Comparison of ENCODE assay signal across 16 cellular contexts in the genomic region with DNA sequence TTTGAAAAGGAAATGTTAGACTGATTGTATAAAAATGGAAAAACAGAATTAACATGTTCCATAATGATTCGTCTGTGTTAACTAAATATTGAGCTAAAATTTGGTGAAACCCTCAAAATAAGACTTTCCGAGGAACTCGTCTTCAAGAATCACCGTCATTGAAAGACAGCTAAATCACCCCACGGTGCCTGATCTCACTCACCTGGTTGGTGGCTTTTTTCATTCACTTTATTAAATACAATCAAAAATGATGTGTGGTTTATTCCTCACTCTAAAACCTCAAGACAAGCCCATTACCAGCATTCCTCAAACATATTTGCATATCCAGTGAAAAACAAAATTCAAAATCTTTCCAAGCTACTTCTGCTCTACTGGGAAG.
DNase-seq lines count a peak whose midpoint lies in the region; ATAC-seq and TF ChIP-seq lines count a peak whose summit lies in the region.
"Had no signal": no experiment of that assay in that cellular context is flagged by ENCODE, and none has a peak within 500 bp of the region (broad histone marks: within the 10 kb centered on the region; RNA-seq: fewer than 3 reads in every experiment).

No MANE protein-coding gene starts in this region.

- DNase-seq in left ventricle myocardium inferior (no peak), left cardiac atrium (no peak), RWPE1 (ENCODE audit: low spot score) (no peak), esophagus muscularis mucosa (ENCODE audit: extremely low spot score) (no peak), thyroid gland (no peak), BE2C (no peak), NCI-H526 treated with DMSO at 0.1 percent for 48 hours (lab: John Stamatoyannopoulos, UW) (no peak)
- DNase-seq: activated CD8-positive, alpha-beta memory T cell treated with anti-CD3 and anti-CD28 coated beads, Interleukin-2, amount 50 U/mL, for 4 hours; AML-193; amniotic stem cell; NCI-H1694; NCI-H226; occipital lobe had no signal

- H3K27ac ChIP-seq in left ventricle myocardium inferior (replicated peaks) (peak overlapping the region; percentile 63), RWPE1 (peak overlapping the region; percentile 97), esophagus muscularis mucosa (replicated peaks in 1 of 4) (peak overlapping the region; percentile 57 to 76 (median 68)), thyroid gland (peak overlapping the region; percentile 33 to 92 (median 88))

- no peak for TF ChIP-seq POLR2A in esophagus muscularis mucosa (IDR thresholded peaks at IDR 0.05; ENCODE audit: low read depth)
- TF ChIP-seq POLR2A in thyroid gland (IDR thresholded peaks at IDR 0.05), result no peak

- ATAC-seq in left cardiac atrium, result no peak
- ATAC-seq: HepG2 had no signal

- no peak for TF ChIP-seq CTCF in left ventricle myocardium inferior (IDR thresholded peaks at IDR 0.05; ENCODE audit: borderline replicate concordance)
- TF ChIP-seq CTCF in RWPE1 (conservative IDR thresholded peaks at IDR 0.05; ENCODE audit: low read depth), result no peak
- no peak for TF ChIP-seq CTCF in esophagus muscularis mucosa (IDR thresholded peaks at IDR 0.05)
- TF ChIP-seq CTCF in thyroid gland (IDR thresholded peaks at IDR 0.05), result no peak
- no peak for TF ChIP-seq CTCF in BE2C (IDR thresholded peaks at IDR 0.05; ENCODE audit: low read depth, low read length)

- H3K9me3 ChIP-seq in left ventricle myocardium inferior (replicated peaks) (no peaks in the 10 kb centered on the region), esophagus muscularis mucosa (no peaks in the 10 kb centered on the region), thyroid gland (no peaks in the 10 kb centered on the region), BE2C (no peaks in the 10 kb centered on the region)
- H3K9me3 ChIP-seq: thoracic aorta had no signal

- CTCF ChIA-PET in RWPE1 (lab: Yijun Ruan, JAX), result no interaction called here

- WGBS in esophagus muscularis mucosa, result 60% methylated on average over 5 of the region's 5 CpGs
- WGBS in thyroid gland, 2 donors, result 29 to 41% methylated on average over 5 of the region's 5 CpGs

- H3K36me3 ChIP-seq in left ventricle myocardium inferior (no peaks in the 10 kb centered on the region), esophagus muscularis mucosa (no peaks in the 10 kb centered on the region), thyroid gland (no peaks in the 10 kb centered on the region), BE2C (no peaks in the 10 kb centered on the region)
- H3K36me3 ChIP-seq: thoracic aorta had no signal

- POLR2A ChIA-PET in RWPE1 (lab: Yijun Ruan, JAX; ENCODE audit: low non-redundant PET), result no interaction called here

- H3K4me1 ChIP-seq in left ventricle myocardium inferior (peaks cover 51% of the 10 kb centered on the region), esophagus muscularis mucosa (peaks cover 31 to 80% (median 68%) of the 10 kb centered on the region in 4 donors), thyroid gland (peaks cover 64 to 69% of the 10 kb centered on the region in 2 donors), BE2C (no peaks in the 10 kb centered on the region)

- no peak for TF ChIP-seq EP300 in esophagus muscularis mucosa (IDR thresholded peaks at IDR 0.05)

- no peaks in the 10 kb centered on the region for H3K27me3 ChIP-seq in left ventricle myocardium inferior (ENCODE audit: low read depth)
- H3K27me3 ChIP-seq in esophagus muscularis mucosa, result no peaks in the 10 kb centered on the region
- H3K27me3 ChIP-seq in thyroid gland, result no peaks in the 10 kb centered on the region
- no peaks in the 10 kb centered on the region for H3K27me3 ChIP-seq in BE2C
- H3K27me3 ChIP-seq: foreskin keratinocyte had no signal

- peak overlapping the region; percentile 44 for H3K4me3 ChIP-seq in left ventricle myocardium inferior
- peak overlapping the region in 2 of 4 donors; percentile 33 to 35 for H3K4me3 ChIP-seq in esophagus muscularis mucosa
- no peak overlapping the region for H3K4me3 ChIP-seq in thyroid gland (replicated peaks in 1 of 3)
- H3K4me3 ChIP-seq in BE2C (ENCODE audit: low read depth, low read length), result no peak overlapping the region

- intact Hi-C loops in left ventricle myocardium inferior (cut with micrococcal nuclease), result no loop called here
- intact Hi-C loops in left cardiac atrium (cut with DNase I), result no loop called here
- intact Hi-C loops in esophagus muscularis mucosa (cut with DNase I), result no loop called here
- intact Hi-C loops in thyroid gland (cut with DNase I), result no loop called here
